8 cellular contexts compared by ENCODE assay signal in genomic region chr11:119481021-119481666, GRCh38. TPM values are rescaled to one million over a fixed set of nuclear protein-coding genes. Genes with fewer than 3 reads are reported as not detected.
DNase-seq lines count a peak whose midpoint lies in the region; ATAC-seq and TF ChIP-seq lines count a peak whose summit lies in the region.

No MANE protein-coding gene starts in this region.

- H3K4me3 ChIP-seq in right atrium auricular region (no peak overlapping the region), retinal pigment epithelial cell (ENCODE audit: low read length) (no peak overlapping the region)

- H3K27me3 ChIP-seq in right atrium auricular region: no peaks in the 10 kb centered on the region

- no peak overlapping the region for H3K4me3 Mint-ChIP-seq in T-helper 17 cell

- H3K36me3 Mint-ChIP-seq in T-helper 17 cell (ENCODE audit: low read depth): peaks cover 5% of the 10 kb centered on the region

- H3K27me3 Mint-ChIP-seq in T-helper 17 cell: peaks cover 78% of the 10 kb centered on the region

- no peak overlapping the region for H3K27ac Mint-ChIP-seq in T-helper 17 cell

- H3K9me3 ChIP-seq in T-helper 17 cell (ENCODE audit: control insufficient read depth, low read length, poor library complexity, severe bottlenecking): no peaks in the 10 kb centered on the region
- H3K9me3 ChIP-seq in right atrium auricular region: no peaks in the 10 kb centered on the region

- H3K27ac ChIP-seq in C4-2B (no peak overlapping the region), right atrium auricular region (no peak overlapping the region)

- peaks cover 13% of the 10 kb centered on the region for H3K4me1 Mint-ChIP-seq in T-helper 17 cell

- peak; percentile 99 for TF ChIP-seq CTCF in C4-2B (conservative IDR thresholded peaks at IDR 0.05)
- TF ChIP-seq CTCF in right atrium auricular region (IDR thresholded peaks at IDR 0.05): peak; percentile 85 to 95
- peak; percentile 96 for TF ChIP-seq CTCF in retinal pigment epithelial cell (conservative IDR thresholded peaks at IDR 0.05; ENCODE audit: low read depth, low read length)

- DNase-seq in NCI-H1417 treated with DMSO at 0.1 percent for 48 hours (lab: John Stamatoyannopoulos, UW) (peak; percentile 47), T-helper 17 cell (peak; percentile 39 to 74 (median 48)), amygdala (lab: John Stamatoyannopoulos, UW) (peak in 50 of 56 donors; percentile 15 to 88 (median 58)), right atrium auricular region (ENCODE audit: low spot score) (peak; percentile 89), retinal pigment epithelial cell (ENCODE audit: low read depth) (no peak)

- peaks cover 0 to 10% of the 10 kb centered on the region in 2 donors for H3K4me1 ChIP-seq in right atrium auricular region

- ATAC-seq in GM21723 (IDR thresholded peaks at IDR 0.05; ENCODE audit: unreplicated experiment) (peak; percentile 66), T-helper 17 cell (peak; percentile 75), HG03342 (IDR thresholded peaks at IDR 0.05; ENCODE audit: unreplicated experiment) (no peak)

- no peaks in the 10 kb centered on the region for H3K36me3 ChIP-seq in right atrium auricular region

RNA-seq across cellular contexts. Expression of gene THY1, which starts 58.2 kb away (rescaled TPM):
- under 1 TPM in 1 of 2 donors, not detected in 1; 0.20 TPM for total RNA-seq in T-helper 17 cell
- 1 to 10 TPM; 2.0 to 7.2 TPM for total RNA-seq in right atrium auricular region
